17 cellular contexts compared by ENCODE assay signal in the genomic region with DNA sequence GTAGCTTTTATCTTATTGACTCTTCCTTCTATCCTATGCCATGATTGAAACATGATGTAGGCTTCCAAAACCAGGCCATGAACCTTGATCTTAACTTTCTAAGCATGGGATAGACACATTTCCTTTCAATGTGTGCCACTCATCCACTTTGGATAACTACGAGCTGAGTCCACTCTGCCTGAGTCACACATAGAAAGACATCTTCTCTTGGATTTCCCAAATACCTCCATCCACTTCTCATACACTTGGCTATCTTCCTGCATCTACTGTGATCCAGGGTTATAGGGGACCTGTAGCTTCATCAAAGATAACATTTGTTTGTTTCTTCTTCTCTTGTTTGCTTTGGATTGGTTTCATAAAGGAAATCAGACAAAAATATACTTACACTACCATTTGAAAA. TPM values are rescaled to one million over a fixed set of nuclear protein-coding genes. Genes with fewer than 3 reads are reported as not detected.
"Had no signal": no experiment of that assay in that cellular context is flagged by ENCODE, and none has a peak within 500 bp of the region (broad histone marks: within the 10 kb centered on the region; RNA-seq: fewer than 3 reads in every experiment).

No MANE protein-coding gene starts in this region.

RNA-seq across cellular contexts. Expression of a gene that starts 44.6 kb away (rescaled TPM):
- total RNA-seq: esophagus mucosa, gastrocnemius medialis, heart right ventricle, left lobe of liver, mesenteric fat pad, mononuclear cell, omental fat pad, psoas muscle, right lobe of liver, subcutaneous adipose tissue, testis, tibial nerve, upper lobe of right lung, vagina had no signal
- polyA plus RNA-seq: heart right ventricle; naive thymus-derived CD4-positive, alpha-beta T cell; psoas muscle had no signal

RNA-seq across cellular contexts. Expression of a gene that starts 59.3 kb away (rescaled TPM):
- total RNA-seq: dorsolateral prefrontal cortex, esophagus mucosa, gastrocnemius medialis, heart right ventricle, left lobe of liver, mammary epithelial cell, mesenteric fat pad, mononuclear cell, omental fat pad, psoas muscle, right lobe of liver, subcutaneous adipose tissue, testis, tibial nerve, upper lobe of right lung, vagina had no signal
- polyA plus RNA-seq: heart right ventricle; naive thymus-derived CD4-positive, alpha-beta T cell; psoas muscle had no signal
